ENCODE assay signal across 15 cellular contexts in genomic region chr11:102831709-102832492, GRCh38. TPM values are rescaled to one million over a fixed set of nuclear protein-coding genes. Genes with fewer than 3 reads are reported as not detected.
A peak's percentile ranks its signal among the peaks of the same experiment; 100 is the strongest.
DNase-seq lines count a peak whose midpoint lies in the region; ATAC-seq and TF ChIP-seq lines count a peak whose summit lies in the region.
"Had no signal": no experiment of that assay in that cellular context is flagged by ENCODE, and none has a peak within 500 bp of the region (broad histone marks: within the 10 kb centered on the region; RNA-seq: fewer than 3 reads in every experiment).

No MANE protein-coding gene starts in this region.

- no peaks in the 10 kb centered on the region for H3K36me3 ChIP-seq in thoracic aorta
- H3K36me3 ChIP-seq in naive thymus-derived CD4-positive, alpha-beta T cell (ENCODE audit: control insufficient read depth in 2 of 3, insufficient read depth in 3 of 3, low read length in 3 of 3) = no peaks in the 10 kb centered on the region
- H3K36me3 ChIP-seq: WERI-Rb-1 had no signal

- no peaks in the 10 kb centered on the region for H3K27me3 ChIP-seq in thoracic aorta (replicated peaks; ENCODE audit: insufficient read depth)
- H3K27me3 ChIP-seq in naive thymus-derived CD4-positive, alpha-beta T cell (ENCODE audit: control insufficient read depth in 2 of 2, insufficient read depth in 2 of 2, low read length in 2 of 2) = no peaks in the 10 kb centered on the region

- TF ChIP-seq CTCF in astrocyte of the spinal cord (IDR thresholded peaks at IDR 0.05; ENCODE audit: low read depth, low read length) (no peak), thoracic aorta (IDR thresholded peaks at IDR 0.05) (no peak)

- no peaks in the 10 kb centered on the region for H3K4me1 ChIP-seq in thoracic aorta (ENCODE audit: control insufficient read depth in 1 of 2, low read depth in 2 of 2)
- H3K4me1 ChIP-seq in naive thymus-derived CD4-positive, alpha-beta T cell (ENCODE audit: control insufficient read depth in 2 of 2, insufficient read depth in 2 of 2, low read length in 2 of 2) = no peaks in the 10 kb centered on the region
- H3K4me1 ChIP-seq: A549 had no signal

- no peak overlapping the region for H3K27ac Mint-ChIP-seq in activated CD4-positive, alpha-beta T cell treated with anti-CD3 and anti-CD28 coated beads, Interleukin-2, amount 10 ng/mL, durations not matched to agents 24 days and 14 days
- H3K27ac Mint-ChIP-seq in naive thymus-derived CD4-positive, alpha-beta T cell = no peak overlapping the region

- H3K27ac ChIP-seq in thoracic aorta = no peak overlapping the region
- H3K27ac ChIP-seq in naive thymus-derived CD4-positive, alpha-beta T cell (ENCODE audit: low read depth, low read length) = no peak overlapping the region
- H3K27ac ChIP-seq: A549, WERI-Rb-1 had no signal

- no peaks in the 10 kb centered on the region for H3K36me3 Mint-ChIP-seq in activated CD4-positive, alpha-beta T cell treated with anti-CD3 and anti-CD28 coated beads, Interleukin-2, amount 10 ng/mL, durations not matched to agents 24 days and 14 days (ENCODE audit: low read depth)
- H3K36me3 Mint-ChIP-seq in naive thymus-derived CD4-positive, alpha-beta T cell = no peaks in the 10 kb centered on the region

- peaks cover 3% of the 10 kb centered on the region for H3K4me1 Mint-ChIP-seq in activated CD4-positive, alpha-beta T cell treated with anti-CD3 and anti-CD28 coated beads, Interleukin-2, amount 10 ng/mL, durations not matched to agents 24 days and 14 days
- H3K4me1 Mint-ChIP-seq in naive thymus-derived CD4-positive, alpha-beta T cell = peaks cover 0 to 2% (median 0%) of the 10 kb centered on the region in 7 donors

- intact Hi-C loops in activated CD4-positive, alpha-beta T cell treated with anti-CD3 and anti-CD28 coated beads, Interleukin-2, amount 10 ng/mL, durations not matched to agents 24 days and 14 days (cut with micrococcal nuclease) = no loop called here
- intact Hi-C loops in naive thymus-derived CD4-positive, alpha-beta T cell (cut with micrococcal nuclease) = no loop called here

- no peaks in the 10 kb centered on the region for H3K9me3 Mint-ChIP-seq in activated CD4-positive, alpha-beta T cell treated with anti-CD3 and anti-CD28 coated beads, Interleukin-2, amount 10 ng/mL, durations not matched to agents 24 days and 14 days
- peaks cover 0 to 4% (median 0%) of the 10 kb centered on the region in 11 donors for H3K9me3 Mint-ChIP-seq in naive thymus-derived CD4-positive, alpha-beta T cell

- CTCF ChIA-PET in naive thymus-derived CD4-positive, alpha-beta T cell (lab: Charles Lee) = no interaction called here

- no peak for DNase-seq in activated CD4-positive, alpha-beta T cell treated with anti-CD3 and anti-CD28 coated beads, Interleukin-2, amount 10 ng/mL, durations not matched to agents 24 days and 14 days
- DNase-seq in activated CD4-positive, alpha-beta T cell treated with anti-CD3 and anti-CD28 coated beads, Interleukin-2, amount 50 U/mL, for 48 hours = no peak
- DNase-seq in astrocyte of the spinal cord (ENCODE audit: low read depth, low spot score) = no peak
- peak; percentile 9 for DNase-seq in left kidney (ENCODE audit: low read depth, low spot score)
- no peak for DNase-seq in thoracic aorta (ENCODE audit: low spot score)
- no peak for DNase-seq in naive thymus-derived CD4-positive, alpha-beta T cell
- DNase-seq in cerebellar nuclear complex (lab: John Stamatoyannopoulos, UW) = no peak
- no peak for DNase-seq in UCSD-AML1 (lab: John Stamatoyannopoulos, UW; ENCODE audit: unreplicated experiment)
- DNase-seq: activated CD8-positive, alpha-beta memory T cell treated with anti-CD3 and anti-CD28 coated beads, Interleukin-2, amount 50 U/mL, for 48 hours; NCI-H345; WERI-Rb-1 had no signal

- no peaks in the 10 kb centered on the region for H3K9me3 ChIP-seq in thoracic aorta
- no peaks in the 10 kb centered on the region for H3K9me3 ChIP-seq in naive thymus-derived CD4-positive, alpha-beta T cell (ENCODE audit: control insufficient read depth in 2 of 3, low read length in 3 of 3)
- H3K9me3 ChIP-seq: A549 had no signal

- ATAC-seq in thoracic aorta (ENCODE audit: insufficient number of reproducible peaks, low FRiP score, low read depth) = no peak
- ATAC-seq in naive thymus-derived CD4-positive, alpha-beta T cell = no peak
- ATAC-seq: left ventricle myocardium superior, Right ventricle myocardium inferior had no signal

- H3K27me3 Mint-ChIP-seq in activated CD4-positive, alpha-beta T cell treated with anti-CD3 and anti-CD28 coated beads, Interleukin-2, amount 10 ng/mL, durations not matched to agents 24 days and 14 days = peaks cover 29% of the 10 kb centered on the region
- H3K27me3 Mint-ChIP-seq in naive thymus-derived CD4-positive, alpha-beta T cell = peaks cover 34 to 44% (median 43%) of the 10 kb centered on the region in 5 donors

- H3K4me3 ChIP-seq in astrocyte of the spinal cord (ENCODE audit: low read depth, low read length) = peak overlapping the region; percentile 24
- peak overlapping the region; percentile 63 for H3K4me3 ChIP-seq in thoracic aorta
- no peak overlapping the region for H3K4me3 ChIP-seq in naive thymus-derived CD4-positive, alpha-beta T cell (ENCODE audit: low read length)
- H3K4me3 ChIP-seq: A549 had no signal

- in situ Hi-C loops in astrocyte of the spinal cord (cut with HindIII; ENCODE audit: low sequenced_read_pairs) = no loop called here

- POLR2A ChIA-PET in naive thymus-derived CD4-positive, alpha-beta T cell (lab: Charles Lee) = no interaction called here

- peak overlapping the region; percentile 57 for H3K4me3 Mint-ChIP-seq in activated CD4-positive, alpha-beta T cell treated with anti-CD3 and anti-CD28 coated beads, Interleukin-2, amount 10 ng/mL, durations not matched to agents 24 days and 14 days
- no peak overlapping the region for H3K4me3 Mint-ChIP-seq in naive thymus-derived CD4-positive, alpha-beta T cell

RNA-seq across cellular contexts. Expression of gene MMP3, which starts 11.5 kb away (rescaled TPM):
- total RNA-seq in activated CD4-positive, alpha-beta T cell treated with anti-CD3 and anti-CD28 coated beads, Interleukin-2, amount 10 ng/mL, durations not matched to agents 24 days and 14 days = not detected in 2 replicates
- 1 to 10 TPM; 4.2 to 8.9 TPM for total RNA-seq in thoracic aorta
- total RNA-seq in naive thymus-derived CD4-positive, alpha-beta T cell = not detected
- polyA plus RNA-seq in naive thymus-derived CD4-positive, alpha-beta T cell = not detected
- total RNA-seq: left ventricle myocardium superior, Right ventricle myocardium inferior had no signal
- polyA plus RNA-seq: A549 had no signal

RNA-seq across cellular contexts. Expression of gene MMP1, which starts 33.9 kb away (rescaled TPM):
- not detected in 2 replicates for total RNA-seq in activated CD4-positive, alpha-beta T cell treated with anti-CD3 and anti-CD28 coated beads, Interleukin-2, amount 10 ng/mL, durations not matched to agents 24 days and 14 days
- under 1 TPM in 1 of 2 donors, not detected in 1; 0.71 TPM for total RNA-seq in thoracic aorta
- not detected for total RNA-seq in naive thymus-derived CD4-positive, alpha-beta T cell
- not detected for polyA plus RNA-seq in naive thymus-derived CD4-positive, alpha-beta T cell
- total RNA-seq: left ventricle myocardium superior, Right ventricle myocardium inferior, subcutaneous adipose tissue had no signal

RNA-seq across cellular contexts. Expression of gene MMP12, which starts 42.9 kb away (rescaled TPM):
- not detected in 2 replicates for total RNA-seq in activated CD4-positive, alpha-beta T cell treated with anti-CD3 and anti-CD28 coated beads, Interleukin-2, amount 10 ng/mL, durations not matched to agents 24 days and 14 days
- not detected for total RNA-seq in thoracic aorta
- total RNA-seq in naive thymus-derived CD4-positive, alpha-beta T cell = not detected
- polyA plus RNA-seq in naive thymus-derived CD4-positive, alpha-beta T cell = not detected
- total RNA-seq: left ventricle myocardium superior, Right ventricle myocardium inferior had no signal
- polyA plus RNA-seq: A549 had no signal

RNA-seq across cellular contexts. Expression of gene MMP10, which starts 51.5 kb away (rescaled TPM):
- 0.14 TPM in 1 of 2 replicates, not detected in the other for total RNA-seq in activated CD4-positive, alpha-beta T cell treated with anti-CD3 and anti-CD28 coated beads, Interleukin-2, amount 10 ng/mL, durations not matched to agents 24 days and 14 days
- not detected for total RNA-seq in thoracic aorta
- not detected for total RNA-seq in naive thymus-derived CD4-positive, alpha-beta T cell
- polyA plus RNA-seq in naive thymus-derived CD4-positive, alpha-beta T cell = not detected
- total RNA-seq: left ventricle myocardium superior, Right ventricle myocardium inferior, subcutaneous adipose tissue had no signal
